Comparison of ENCODE assay signal across 2 cellular contexts in genomic region chr20:35453647-35454046, GRCh38.
TF ChIP-seq lines count a peak whose summit lies in the region.

No MANE protein-coding gene starts in this region.

TF ChIP-seq in A549, 52 proteins besides CTCF, POLR2A, EP300 and RAD21:
- no peak for TF ChIP-seq HOXB13 (CRISPR knock-in tag; IDR thresholded peaks at IDR 0.05; ENCODE audit: low read depth)

TF ChIP-seq in HepG2, 621 proteins besides CTCF, POLR2A, EP300 and RAD21:
- TF ChIP-seq BCL6 (CRISPR knock-in tag; IDR thresholded peaks at IDR 0.05): no peak
- no peak for TF ChIP-seq POLR2AphosphoS2 (IDR thresholded peaks at IDR 0.05; ENCODE audit: low read depth, low read length)
- no peak for TF ChIP-seq ZKSCAN5 (CRISPR knock-in tag; IDR thresholded peaks at IDR 0.05)
- no peak for TF ChIP-seq ZNF547 (CRISPR knock-in tag; IDR thresholded peaks at IDR 0.05)
- TF ChIP-seq BHLHE40 (IDR thresholded peaks at IDR 0.05; ENCODE audit: low read length): no peak
- no peak for TF ChIP-seq ARNTL (CRISPR knock-in tag; IDR thresholded peaks at IDR 0.05)
- no peak for TF ChIP-seq ZKSCAN1 (IDR thresholded peaks at IDR 0.05; ENCODE audit: low read length)
- no peak for TF ChIP-seq ZNF260 (CRISPR knock-in tag; IDR thresholded peaks at IDR 0.05; ENCODE audit: borderline replicate concordance, low read depth)
- TF ChIP-seq TBX3 (IDR thresholded peaks at IDR 0.05; ENCODE audit: borderline replicate concordance): no peak
- TF ChIP-seq ATF4 (CRISPR knock-in tag; IDR thresholded peaks at IDR 0.05): no peak
- TF ChIP-seq ZBTB1 (CRISPR knock-in tag; IDR thresholded peaks at IDR 0.05; ENCODE audit: borderline replicate concordance): no peak
- TF ChIP-seq ZKSCAN8 (CRISPR knock-in tag; IDR thresholded peaks at IDR 0.05; ENCODE audit: borderline replicate concordance): peak; percentile 91
- TF ChIP-seq KDM4B (CRISPR knock-in tag; IDR thresholded peaks at IDR 0.05): no peak
- TF ChIP-seq, protein P1, sequence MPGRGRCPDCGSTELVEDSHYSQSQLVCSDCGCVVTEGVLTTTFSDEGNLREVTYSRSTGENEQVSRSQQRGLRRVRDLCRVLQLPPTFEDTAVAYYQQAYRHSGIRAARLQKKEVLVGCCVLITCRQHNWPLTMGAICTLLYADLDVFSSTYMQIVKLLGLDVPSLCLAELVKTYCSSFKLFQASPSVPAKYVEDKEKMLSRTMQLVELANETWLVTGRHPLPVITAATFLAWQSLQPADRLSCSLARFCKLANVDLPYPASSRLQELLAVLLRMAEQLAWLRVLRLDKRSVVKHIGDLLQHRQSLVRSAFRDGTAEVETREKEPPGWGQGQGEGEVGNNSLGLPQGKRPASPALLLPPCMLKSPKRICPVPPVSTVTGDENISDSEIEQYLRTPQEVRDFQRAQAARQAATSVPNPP (CRISPR knock-in tag; IDR thresholded peaks at IDR 0.05): no peak
- TF ChIP-seq ZNF3 (CRISPR knock-in tag; IDR thresholded peaks at IDR 0.05): no peak
- TF ChIP-seq ZNF777 (CRISPR knock-in tag; IDR thresholded peaks at IDR 0.05): no peak
- TF ChIP-seq ETS1 (CRISPR knock-in tag; IDR thresholded peaks at IDR 0.05): no peak
- TF ChIP-seq FOXO4 (CRISPR knock-in tag; conservative IDR thresholded peaks at IDR 0.05): 0 out of 2 replicates have a peak, but pooled peaks have one; percentile 81
- TF ChIP-seq, protein P2, sequence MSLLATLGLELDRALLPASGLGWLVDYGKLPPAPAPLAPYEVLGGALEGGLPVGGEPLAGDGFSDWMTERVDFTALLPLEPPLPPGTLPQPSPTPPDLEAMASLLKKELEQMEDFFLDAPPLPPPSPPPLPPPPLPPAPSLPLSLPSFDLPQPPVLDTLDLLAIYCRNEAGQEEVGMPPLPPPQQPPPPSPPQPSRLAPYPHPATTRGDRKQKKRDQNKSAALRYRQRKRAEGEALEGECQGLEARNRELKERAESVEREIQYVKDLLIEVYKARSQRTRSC (CRISPR knock-in tag; IDR thresholded peaks at IDR 0.05; ENCODE audit: low read depth): no peak
- TF ChIP-seq FOXO1 (CRISPR knock-in tag; IDR thresholded peaks at IDR 0.05): no peak
- no peak for TF ChIP-seq CCDC6 (CRISPR knock-in tag; IDR thresholded peaks at IDR 0.05)
- no peak for TF ChIP-seq SKIL (CRISPR knock-in tag; IDR thresholded peaks at IDR 0.05; ENCODE audit: borderline replicate concordance)
- no peak for TF ChIP-seq RBM39 (IDR thresholded peaks at IDR 0.05; ENCODE audit: low read depth, low read length, poor library complexity, severe bottlenecking)
- TF ChIP-seq PRPF4 (IDR thresholded peaks at IDR 0.05; ENCODE audit: low read depth, low read length, poor library complexity, severe bottlenecking): peak; percentile 16
- 0 out of 2 replicates have a peak, but pooled peaks have one; percentile 35 for TF ChIP-seq ZMAT3 (CRISPR knock-in tag; conservative IDR thresholded peaks at IDR 0.05)
- TF ChIP-seq, protein P3, sequence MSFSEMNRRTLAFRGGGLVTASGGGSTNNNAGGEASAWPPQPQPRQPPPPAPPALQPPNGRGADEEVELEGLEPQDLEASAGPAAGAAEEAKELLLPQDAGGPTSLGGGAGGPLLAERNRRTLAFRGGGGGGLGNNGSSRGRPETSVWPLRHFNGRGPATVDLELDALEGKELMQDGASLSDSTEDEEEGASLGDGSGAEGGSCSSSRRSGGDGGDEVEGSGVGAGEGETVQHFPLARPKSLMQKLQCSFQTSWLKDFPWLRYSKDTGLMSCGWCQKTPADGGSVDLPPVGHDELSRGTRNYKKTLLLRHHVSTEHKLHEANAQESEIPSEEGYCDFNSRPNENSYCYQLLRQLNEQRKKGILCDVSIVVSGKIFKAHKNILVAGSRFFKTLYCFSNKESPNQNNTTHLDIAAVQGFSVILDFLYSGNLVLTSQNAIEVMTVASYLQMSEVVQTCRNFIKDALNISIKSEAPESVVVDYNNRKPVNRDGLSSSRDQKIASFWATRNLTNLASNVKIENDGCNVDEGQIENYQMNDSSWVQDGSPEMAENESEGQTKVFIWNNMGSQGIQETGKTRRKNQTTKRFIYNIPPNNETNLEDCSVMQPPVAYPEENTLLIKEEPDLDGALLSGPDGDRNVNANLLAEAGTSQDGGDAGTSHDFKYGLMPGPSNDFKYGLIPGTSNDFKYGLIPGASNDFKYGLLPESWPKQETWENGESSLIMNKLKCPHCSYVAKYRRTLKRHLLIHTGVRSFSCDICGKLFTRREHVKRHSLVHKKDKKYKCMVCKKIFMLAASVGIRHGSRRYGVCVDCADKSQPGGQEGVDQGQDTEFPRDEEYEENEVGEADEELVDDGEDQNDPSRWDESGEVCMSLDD (CRISPR knock-in tag; IDR thresholded peaks at IDR 0.05; ENCODE audit: borderline replicate concordance): no peak
- TF ChIP-seq ZNF709 (CRISPR knock-in tag; IDR thresholded peaks at IDR 0.05): no peak
- TF ChIP-seq CHD4 (IDR thresholded peaks at IDR 0.05; ENCODE audit: borderline replicate concordance, low read length): 0 out of 2 replicates have a peak, but pooled peaks have one; percentile 32
- no peak for TF ChIP-seq ZNF589 (CRISPR knock-in tag; conservative IDR thresholded peaks at IDR 0.05)
- TF ChIP-seq ZFP82 (CRISPR knock-in tag; IDR thresholded peaks at IDR 0.05; ENCODE audit: borderline replicate concordance): no peak
- TF ChIP-seq, protein P4, sequence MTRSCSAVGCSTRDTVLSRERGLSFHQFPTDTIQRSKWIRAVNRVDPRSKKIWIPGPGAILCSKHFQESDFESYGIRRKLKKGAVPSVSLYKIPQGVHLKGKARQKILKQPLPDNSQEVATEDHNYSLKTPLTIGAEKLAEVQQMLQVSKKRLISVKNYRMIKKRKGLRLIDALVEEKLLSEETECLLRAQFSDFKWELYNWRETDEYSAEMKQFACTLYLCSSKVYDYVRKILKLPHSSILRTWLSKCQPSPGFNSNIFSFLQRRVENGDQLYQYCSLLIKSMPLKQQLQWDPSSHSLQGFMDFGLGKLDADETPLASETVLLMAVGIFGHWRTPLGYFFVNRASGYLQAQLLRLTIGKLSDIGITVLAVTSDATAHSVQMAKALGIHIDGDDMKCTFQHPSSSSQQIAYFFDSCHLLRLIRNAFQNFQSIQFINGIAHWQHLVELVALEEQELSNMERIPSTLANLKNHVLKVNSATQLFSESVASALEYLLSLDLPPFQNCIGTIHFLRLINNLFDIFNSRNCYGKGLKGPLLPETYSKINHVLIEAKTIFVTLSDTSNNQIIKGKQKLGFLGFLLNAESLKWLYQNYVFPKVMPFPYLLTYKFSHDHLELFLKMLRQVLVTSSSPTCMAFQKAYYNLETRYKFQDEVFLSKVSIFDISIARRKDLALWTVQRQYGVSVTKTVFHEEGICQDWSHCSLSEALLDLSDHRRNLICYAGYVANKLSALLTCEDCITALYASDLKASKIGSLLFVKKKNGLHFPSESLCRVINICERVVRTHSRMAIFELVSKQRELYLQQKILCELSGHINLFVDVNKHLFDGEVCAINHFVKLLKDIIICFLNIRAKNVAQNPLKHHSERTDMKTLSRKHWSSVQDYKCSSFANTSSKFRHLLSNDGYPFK (CRISPR knock-in tag; IDR thresholded peaks at IDR 0.05; ENCODE audit: borderline replicate concordance): no peak
- no peak for TF ChIP-seq ZFP91 (CRISPR knock-in tag; IDR thresholded peaks at IDR 0.05; ENCODE audit: borderline replicate concordance)
- TF ChIP-seq HIVEP1 (CRISPR knock-in tag; IDR thresholded peaks at IDR 0.05): no peak
- TF ChIP-seq ZNF577 (CRISPR knock-in tag; IDR thresholded peaks at IDR 0.05; ENCODE audit: borderline replicate concordance, low read depth): no peak
- no peak for TF ChIP-seq GLMP (CRISPR knock-in tag; IDR thresholded peaks at IDR 0.05; ENCODE audit: borderline replicate concordance)
- no peak for TF ChIP-seq ZNF343 (CRISPR knock-in tag; IDR thresholded peaks at IDR 0.05)
- no peak for TF ChIP-seq HNRNPH1 (optimal IDR thresholded peaks at IDR 0.05; ENCODE audit: low read depth, low read length)
- peak; percentile 3; the same call in 1 of the 2 replicates for TF ChIP-seq ZMYM2 (CRISPR knock-in tag; IDR thresholded peaks at IDR 0.05)
- no peak for TF ChIP-seq NCOA2 (CRISPR knock-in tag; IDR thresholded peaks at IDR 0.05)
- TF ChIP-seq ESRRA (CRISPR knock-in tag; IDR thresholded peaks at IDR 0.05; ENCODE audit: low read depth): no peak
- no peak for TF ChIP-seq GATA4 (IDR thresholded peaks at IDR 0.05; ENCODE audit: borderline replicate concordance, low read depth)
- TF ChIP-seq POLR2AphosphoS5 (IDR thresholded peaks at IDR 0.05; ENCODE audit: low read depth, low read length): no peak
- TF ChIP-seq MXI1 (IDR thresholded peaks at IDR 0.05; ENCODE audit: borderline replicate concordance, low read depth, low read length): no peak
- TF ChIP-seq ZNF850 (CRISPR knock-in tag; conservative IDR thresholded peaks at IDR 0.05): no peak
- TF ChIP-seq PRMT3 (CRISPR knock-in tag; IDR thresholded peaks at IDR 0.05; ENCODE audit: borderline replicate concordance, low read depth): no peak
- no peak for TF ChIP-seq SP5 (CRISPR knock-in tag; IDR thresholded peaks at IDR 0.05; ENCODE audit: borderline replicate concordance, low read depth)
- no peak for TF ChIP-seq ZNF879 (CRISPR knock-in tag; IDR thresholded peaks at IDR 0.05)
- no peak for TF ChIP-seq SP1 (IDR thresholded peaks at IDR 0.05)
- no peak for TF ChIP-seq SP1 (CRISPR knock-in tag; IDR thresholded peaks at IDR 0.05)
- no peak for TF ChIP-seq FOXA1 (IDR thresholded peaks at IDR 0.05)
- TF ChIP-seq FOXA1 (CRISPR knock-in tag; IDR thresholded peaks at IDR 0.05): no peak
